ENCODE assay signal across 19 cellular contexts in the genomic region with DNA sequence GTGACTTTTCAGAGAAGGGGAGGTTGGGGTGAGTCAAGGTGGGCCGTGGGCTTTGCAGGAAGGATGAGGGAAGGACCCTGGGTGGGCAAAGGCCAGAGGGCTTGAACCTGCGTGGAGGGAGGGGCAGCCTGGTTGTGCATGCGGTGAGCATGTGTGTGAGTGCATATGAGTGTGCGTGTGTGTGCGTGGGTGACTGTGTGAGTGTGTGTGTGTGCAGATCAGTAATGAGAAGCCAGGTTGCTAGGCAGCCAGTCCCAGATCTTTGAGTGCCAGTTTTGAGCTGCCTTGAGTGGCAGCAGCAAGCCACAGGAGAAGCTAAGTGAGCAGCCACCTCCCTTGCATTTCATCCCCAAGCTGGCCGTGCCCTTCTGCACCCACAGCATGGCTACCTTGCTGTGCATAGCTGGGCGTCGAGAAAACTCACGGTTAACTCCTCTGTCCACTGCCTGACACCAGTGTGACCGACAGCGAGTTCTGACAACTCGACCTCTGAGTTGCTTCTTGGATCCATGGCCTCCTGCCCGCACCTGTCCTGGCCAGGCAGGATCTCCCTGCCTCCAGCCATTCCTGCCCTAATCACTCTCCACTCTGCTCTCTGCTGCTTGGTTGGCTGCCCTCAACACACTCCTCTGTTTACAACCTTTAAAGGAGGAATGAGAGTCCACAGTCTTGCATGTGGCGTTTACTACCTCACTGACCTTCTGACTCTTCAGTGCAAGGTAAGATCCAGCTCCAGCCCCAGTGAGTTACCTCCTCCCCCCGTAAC.
"Had no signal": no experiment of that assay in that cellular context is flagged by ENCODE, and none has a peak within 500 bp of the region (broad histone marks: within the 10 kb centered on the region; RNA-seq: fewer than 3 reads in every experiment).

No MANE protein-coding gene starts in this region.

- H3K4me3 Mint-ChIP-seq: activated CD4-positive, alpha-beta memory T cell treated with anti-CD3 and anti-CD28 coated beads for 36 hours; activated naive CD4-positive, alpha-beta T cell treated with anti-CD3 and anti-CD28 coated beads, Interleukin-2, amount 10 ng/mL, durations not matched to agents 7 days and 5 days; activated T-cell treated with anti-CD3 and anti-CD28 coated beads, Interleukin-2, amount 50 U/mL, for 72 hours; naive B cell; neural progenitor cell; T-helper 1 cell treated with Interleukin-12 subunit alpha and Interleukin-12 subunit beta and Interleukin-4 antibody, amounts not matched to agents 30 μg/mL and 1 μg/mL, for 36 hours had no signal

- DNase-seq: activated CD4-positive, alpha-beta memory T cell treated with anti-CD3 and anti-CD28 coated beads for 36 hours; activated CD4-positive, alpha-beta T cell treated with anti-CD3 and anti-CD28 coated beads for 48 hours; activated effector memory CD4-positive, alpha-beta T cell treated with Interleukin-2 at 50 U/mL for 16 hours; activated naive CD4-positive, alpha-beta T cell treated with anti-CD3 and anti-CD28 coated beads, Interleukin-2, amount 10 ng/mL, durations not matched to agents 7 days and 5 days; activated T-cell treated with anti-CD3 and anti-CD28 coated beads, Interleukin-2, amount 50 U/mL, for 72 hours; cerebellar nuclear complex; heart right ventricle; left colon; lower lobe of right lung; naive B cell; ovary; right cardiac atrium; stimulated activated CD4-positive, alpha-beta T cell treated with anti-CD3 and anti-CD28 coated beads, Interleukin-12 subunit alpha, Interleukin-12 subunit beta, amount 100 ng/mL, for 4 hours; stimulated activated CD4-positive, alpha-beta T cell treated with anti-CD3 and anti-CD28 coated beads, Interleukin-4, amount 100 ng/mL, for 4 hours; T1000; testis; trophoblast cell had no signal

- ATAC-seq: activated T-cell treated with anti-CD3 and anti-CD28 coated beads, Interleukin-2, amount 50 U/mL, for 72 hours; heart right ventricle; left colon; right cardiac atrium had no signal

- H3K36me3 Mint-ChIP-seq: activated CD4-positive, alpha-beta memory T cell treated with anti-CD3 and anti-CD28 coated beads for 36 hours; activated naive CD4-positive, alpha-beta T cell treated with anti-CD3 and anti-CD28 coated beads, Interleukin-2, amount 10 ng/mL, durations not matched to agents 7 days and 5 days; naive B cell; neural progenitor cell had no signal

- H3K27me3 Mint-ChIP-seq: activated CD4-positive, alpha-beta memory T cell treated with anti-CD3 and anti-CD28 coated beads for 36 hours; activated naive CD4-positive, alpha-beta T cell treated with anti-CD3 and anti-CD28 coated beads, Interleukin-2, amount 10 ng/mL, durations not matched to agents 7 days and 5 days; naive B cell had no signal

- H3K4me1 Mint-ChIP-seq: activated naive CD4-positive, alpha-beta T cell treated with anti-CD3 and anti-CD28 coated beads, Interleukin-2, amount 10 ng/mL, durations not matched to agents 7 days and 5 days; naive B cell had no signal

- H3K27ac Mint-ChIP-seq: activated CD4-positive, alpha-beta memory T cell treated with anti-CD3 and anti-CD28 coated beads for 36 hours; activated naive CD4-positive, alpha-beta T cell treated with anti-CD3 and anti-CD28 coated beads, Interleukin-2, amount 10 ng/mL, durations not matched to agents 7 days and 5 days; activated T-cell treated with anti-CD3 and anti-CD28 coated beads, Interleukin-2, amount 50 U/mL, for 72 hours; neural progenitor cell; T-helper 1 cell treated with Interleukin-12 subunit alpha and Interleukin-12 subunit beta and Interleukin-4 antibody, amounts not matched to agents 30 μg/mL and 1 μg/mL, for 36 hours had no signal
